In genomic region chr18:58754544-58755068, GRCh38 we compare ENCODE assay signal across 12 cellular contexts.
DNase-seq lines count a peak whose midpoint lies in the region; ATAC-seq and TF ChIP-seq lines count a peak whose summit lies in the region.
"Had no signal": no experiment of that assay in that cellular context is flagged by ENCODE, and none has a peak within 500 bp of the region (broad histone marks: within the 10 kb centered on the region; RNA-seq: fewer than 3 reads in every experiment).

No MANE protein-coding gene starts in this region.

- WGBS in adrenal gland, 4 donors = 55 to 71% (median 63%) methylated on average over 9 to 10 of the region's 10 CpGs

- no peak overlapping the region for H3K4me2 ChIP-seq in Karpas-422 (ENCODE audit: low read depth, low read length, poor library complexity, severe bottlenecking)

- H3K27ac ChIP-seq in adrenal gland (no peak overlapping the region), tibial artery (no peak overlapping the region), Karpas-422 (ENCODE audit: low read length) (no peak overlapping the region)
- H3K27ac ChIP-seq: uterus had no signal

- intact Hi-C loops in activated CD4-positive, alpha-beta T cell treated with anti-CD3 and anti-CD28 coated beads, Interleukin-2, amount 10 ng/mL, durations not matched to agents 24 days and 14 days (cut with micrococcal nuclease) = no loop called here
- intact Hi-C loops in adrenal gland (cut with DNase I) = no loop called here
- intact Hi-C loops in left colon (cut with DNase I, micrococcal nuclease) = no loop called here
- intact Hi-C loops in tibial artery (cut with DNase I; ENCODE audit: low total_unique reads) = no loop called here

- H3K27ac Mint-ChIP-seq in activated CD4-positive, alpha-beta T cell treated with anti-CD3 and anti-CD28 coated beads, Interleukin-2, amount 10 ng/mL, durations not matched to agents 24 days and 14 days = peak overlapping the region; percentile 64

- H3K36me3 Mint-ChIP-seq in activated CD4-positive, alpha-beta T cell treated with anti-CD3 and anti-CD28 coated beads, Interleukin-2, amount 10 ng/mL, durations not matched to agents 24 days and 14 days (ENCODE audit: low read depth) = peaks cover 18% of the 10 kb centered on the region

- no peaks in the 10 kb centered on the region for H3K36me3 ChIP-seq in adrenal gland (replicated peaks in 1 of 2)
- peaks cover 11 to 12% (median 11%) of the 10 kb centered on the region in 3 donors for H3K36me3 ChIP-seq in tibial artery
- peaks cover 7% of the 10 kb centered on the region for H3K36me3 ChIP-seq in Karpas-422 (ENCODE audit: insufficient read depth, low read length)
- H3K36me3 ChIP-seq: uterus had no signal

- peaks cover 14% of the 10 kb centered on the region for H3K4me1 Mint-ChIP-seq in activated CD4-positive, alpha-beta T cell treated with anti-CD3 and anti-CD28 coated beads, Interleukin-2, amount 10 ng/mL, durations not matched to agents 24 days and 14 days

- H3K4me3 Mint-ChIP-seq in activated CD4-positive, alpha-beta T cell treated with anti-CD3 and anti-CD28 coated beads, Interleukin-2, amount 10 ng/mL, durations not matched to agents 24 days and 14 days = no peak overlapping the region
- H3K4me3 Mint-ChIP-seq: brain had no signal

- H3K4me1 ChIP-seq in adrenal gland (replicated peaks in 1 of 2) (no peaks in the 10 kb centered on the region), tibial artery (no peaks in the 10 kb centered on the region), Karpas-422 (ENCODE audit: low read length) (peaks cover 5% of the 10 kb centered on the region; the same call in 1 of the 2 replicates)
- H3K4me1 ChIP-seq: uterus had no signal

- H4K20me1 ChIP-seq in Karpas-422 (ENCODE audit: insufficient read depth, low read depth, low read length) = no peaks in the 10 kb centered on the region; the same call in 1 of the 2 replicates

- TF ChIP-seq POLR2A in adrenal gland (IDR thresholded peaks at IDR 0.05) = no peak

- TF ChIP-seq CTCF in adrenal gland (IDR thresholded peaks at IDR 0.05) = no peak
- no peak for TF ChIP-seq CTCF in tibial artery (IDR thresholded peaks at IDR 0.05)

- DNase-seq in activated CD4-positive, alpha-beta T cell treated with anti-CD3 and anti-CD28 coated beads, Interleukin-2, amount 10 ng/mL, durations not matched to agents 24 days and 14 days = peak; percentile 57
- no peak for DNase-seq in activated CD4-positive, alpha-beta T cell treated with anti-CD3 and anti-CD28 coated beads for 1 hour
- peak in 4 of 7 donors; percentile 23 to 38 (median 24) for DNase-seq in adrenal gland
- DNase-seq in left colon = peak in 1 of 2 donors; percentile 19
- peak; percentile 27 to 69 for DNase-seq in tibial artery
- DNase-seq in Karpas-422 = no peak
- DNase-seq in NCI-H774 (lab: John Stamatoyannopoulos, UW) = no peak
- DNase-seq: activated CD4-positive, alpha-beta T cell treated with anti-CD3 and anti-CD28 coated beads for 48 hours; stimulated activated CD4-positive, alpha-beta T cell treated with anti-CD3 and anti-CD28 coated beads, Interleukin-4, amount 100 ng/mL, for 24 hours; uterus had no signal

- H3K27me3 ChIP-seq in adrenal gland (no peaks in the 10 kb centered on the region), tibial artery (peaks cover 0 to 15% of the 10 kb centered on the region in 2 donors), Karpas-422 (ENCODE audit: low read length) (no peaks in the 10 kb centered on the region)
- H3K27me3 ChIP-seq: uterus had no signal

- H3K9ac ChIP-seq in Karpas-422 (ENCODE audit: low read length) = no peak overlapping the region

- peak; percentile 38 for ATAC-seq in left colon
- ATAC-seq in HG03039 (IDR thresholded peaks at IDR 0.05; ENCODE audit: unreplicated experiment) = no peak

- no peaks in the 10 kb centered on the region for H3K9me3 ChIP-seq in adrenal gland (replicated peaks in 1 of 3)
- H3K9me3 ChIP-seq in tibial artery = no peaks in the 10 kb centered on the region
- H3K9me3 ChIP-seq in Karpas-422 (ENCODE audit: low read length) = no peaks in the 10 kb centered on the region
- H3K9me3 ChIP-seq: uterus had no signal

- no peaks in the 10 kb centered on the region for H3K79me2 ChIP-seq in Karpas-422 (ENCODE audit: low read length)

- H3K4me3 ChIP-seq in adrenal gland (no peak overlapping the region), tibial artery (no peak overlapping the region), Karpas-422 (ENCODE audit: low read length) (no peak overlapping the region)
- H3K4me3 ChIP-seq: uterus had no signal

- no peak overlapping the region for H2AFZ ChIP-seq in Karpas-422 (ENCODE audit: low read length)

- H3K9me2 ChIP-seq in Karpas-422 (replicated peaks; ENCODE audit: insufficient read depth, low read length) = no peaks in the 10 kb centered on the region

- peaks cover 5% of the 10 kb centered on the region for H3K9me3 Mint-ChIP-seq in activated CD4-positive, alpha-beta T cell treated with anti-CD3 and anti-CD28 coated beads, Interleukin-2, amount 10 ng/mL, durations not matched to agents 24 days and 14 days

- no peaks in the 10 kb centered on the region for H3K27me3 Mint-ChIP-seq in activated CD4-positive, alpha-beta T cell treated with anti-CD3 and anti-CD28 coated beads, Interleukin-2, amount 10 ng/mL, durations not matched to agents 24 days and 14 days
- H3K27me3 Mint-ChIP-seq: brain had no signal

Comparison
In these comparisons a context has a peak if more than half of its experiments do, and no peak if none do; other contexts are left out.
1. DNase-seq: peak in activated CD4-positive, alpha-beta T cell treated with anti-CD3 and anti-CD28 coated beads, Interleukin-2, amount 10 ng/mL, durations not matched to agents 24 days and 14 days (single experiment), adrenal gland (4 of 7) and tibial artery (2 of 2); none in activated CD4-positive, alpha-beta T cell treated with anti-CD3 and anti-CD28 coated beads for 1 hour (single experiment), Karpas-422 (single experiment) and NCI-H774 (single experiment).